ENCODE assay signal across 1 cellular context in the genomic region with DNA sequence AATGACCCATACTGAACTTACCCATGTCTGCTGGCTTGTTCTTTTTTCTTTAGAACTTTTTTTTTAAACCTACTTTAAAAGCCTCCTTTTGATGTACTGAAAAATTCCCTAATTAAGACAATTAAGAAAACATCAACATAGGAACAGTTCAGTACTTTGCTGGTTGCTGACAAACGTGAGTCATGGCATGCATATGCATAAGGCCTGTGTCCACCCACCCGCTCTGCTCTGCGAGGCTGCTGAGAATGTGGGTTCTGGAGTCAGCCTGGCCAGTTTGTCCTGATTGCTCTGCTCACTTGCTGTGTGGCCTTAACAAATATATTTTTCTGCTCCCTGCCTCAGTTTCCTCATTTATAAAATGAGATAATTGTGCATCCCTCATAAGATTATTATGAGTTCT.
TF ChIP-seq lines count a peak whose summit lies in the region.

No MANE protein-coding gene starts in this region.

TF ChIP-seq in K562, 482 proteins besides CTCF, POLR2A, EP300 and RAD21:
- TF ChIP-seq FOSL1 (tag; conservative IDR thresholded peaks at IDR 0.05), result peak; percentile 56
- TF ChIP-seq HLTF (IDR thresholded peaks at IDR 0.05), result no peak
